28 cellular contexts compared by ENCODE assay signal in the genomic region with DNA sequence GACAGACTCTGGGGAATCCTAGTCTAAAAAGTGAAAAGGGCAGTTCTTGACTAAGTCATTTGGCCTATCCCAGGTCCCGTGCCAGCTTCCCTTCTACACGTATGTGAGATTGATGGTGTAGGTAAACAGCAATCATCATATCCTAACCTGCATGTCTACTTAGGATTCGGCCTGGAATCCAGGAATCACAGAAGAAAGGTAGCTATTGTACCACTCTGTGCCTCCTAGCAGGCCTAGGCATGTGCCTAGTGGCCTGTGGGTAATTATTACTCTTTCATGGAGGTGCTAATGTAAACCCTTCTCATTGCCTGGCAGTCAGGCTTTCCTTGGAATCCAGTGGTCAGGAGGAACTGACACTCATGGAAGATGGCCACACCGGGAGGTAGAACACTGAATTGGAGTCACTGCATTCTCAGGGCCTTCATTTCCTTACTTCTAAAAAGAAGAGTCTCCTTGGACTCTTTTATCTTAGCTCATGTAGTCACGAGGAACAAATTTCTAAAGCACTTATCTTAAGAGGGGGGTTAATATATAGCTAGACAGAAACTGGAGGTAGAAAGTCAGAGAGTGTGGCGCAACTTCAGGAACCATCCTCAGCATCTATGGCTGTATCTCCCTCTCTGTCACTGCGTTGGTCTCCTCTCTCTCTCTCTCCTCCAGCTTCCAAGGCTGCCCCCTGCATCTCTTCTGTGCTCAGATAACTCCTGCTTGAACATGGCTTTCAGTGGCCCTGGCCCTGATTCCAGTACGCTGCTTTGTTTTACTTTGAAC.
DNase-seq lines count a peak whose midpoint lies in the region; ATAC-seq, FAIRE-seq and TF ChIP-seq lines count a peak whose summit lies in the region.
"Had no signal": no experiment of that assay in that cellular context is flagged by ENCODE, and none has a peak within 500 bp of the region (broad histone marks: within the 10 kb centered on the region; RNA-seq: fewer than 3 reads in every experiment).

No MANE protein-coding gene starts in this region.

- H3K4me1 ChIP-seq in neural progenitor cell (no peaks in the 10 kb centered on the region), suprapubic skin (no peaks in the 10 kb centered on the region)
- H3K4me1 ChIP-seq: BLaER1 treated with 17β-estradiol and CSF1 and Interleukin-3, amounts not matched to agents 10 nM and 100 nM; SJSA1 had no signal

- H3K27ac Mint-ChIP-seq in neural progenitor cell: no peak overlapping the region
- H3K27ac Mint-ChIP-seq: CD4-positive, alpha-beta memory T cell; H9; HFFc6 had no signal

- H3F3A ChIP-seq in neural progenitor cell (ENCODE audit: low read depth): no peaks in the 10 kb centered on the region

- H3K9ac ChIP-seq in neural progenitor cell: no peak overlapping the region
- H3K9ac ChIP-seq: BLaER1 treated with 17β-estradiol and CSF1 and Interleukin-3, amounts not matched to agents 10 nM and 100 nM had no signal

- no peaks in the 10 kb centered on the region for H3K36me3 Mint-ChIP-seq in neural progenitor cell
- H3K36me3 Mint-ChIP-seq: CD4-positive, alpha-beta memory T cell had no signal

- H3K4me3 ChIP-seq in neural progenitor cell: no peak overlapping the region
- H3K4me3 ChIP-seq in suprapubic skin: no peak overlapping the region
- H3K4me3 ChIP-seq: BLaER1 treated with 17β-estradiol and CSF1 and Interleukin-3, amounts not matched to agents 10 nM and 100 nM; SJSA1 had no signal

- no peak overlapping the region for H3K4me2 ChIP-seq in neural progenitor cell
- H3K4me2 ChIP-seq: BLaER1 treated with 17β-estradiol and CSF1 and Interleukin-3, amounts not matched to agents 10 nM and 100 nM had no signal

- H3K36me3 ChIP-seq in neural progenitor cell: no peaks in the 10 kb centered on the region
- H3K36me3 ChIP-seq in suprapubic skin: no peaks in the 10 kb centered on the region
- H3K36me3 ChIP-seq: BLaER1 treated with 17β-estradiol and CSF1 and Interleukin-3, amounts not matched to agents 10 nM and 100 nM; SJSA1 had no signal

- FAIRE-seq in urothelium cell line (lab: Jason Lieb, UNC): peak; percentile 53
- FAIRE-seq: D721Med, RCC 7860 had no signal

- no peak for TF ChIP-seq EP300 in suprapubic skin (IDR thresholded peaks at IDR 0.05)

- TF ChIP-seq CTCF in GM10248 (IDR thresholded peaks at IDR 0.05; ENCODE audit: control extremely low read depth, extremely low read depth, low read depth, missing control alignments): no peak
- TF ChIP-seq CTCF in neural progenitor cell (IDR thresholded peaks at IDR 0.05): no peak
- no peak for TF ChIP-seq CTCF in suprapubic skin (IDR thresholded peaks at IDR 0.05)

- no peak overlapping the region for H2AFZ ChIP-seq in neural progenitor cell (replicated peaks)

- H3K9me3 ChIP-seq in neural progenitor cell (ENCODE audit: low read depth): no peaks in the 10 kb centered on the region
- H3K9me3 ChIP-seq in suprapubic skin: no peaks in the 10 kb centered on the region
- H3K9me3 ChIP-seq: BLaER1 treated with 17β-estradiol and CSF1 and Interleukin-3, amounts not matched to agents 10 nM and 100 nM; SJSA1 had no signal

- CTCF ChIA-PET in GM10248 (lab: Yijun Ruan, JAX): interaction anchor here (1.2 to 1.4 kb wide), 3 partner anchors 9 to 15 kb away, joined by 3 to 4 read pairs (median 3); no protein-coding TSS in a partner anchor

- H3K27me3 ChIP-seq in neural progenitor cell: no peaks in the 10 kb centered on the region
- H3K27me3 ChIP-seq in suprapubic skin: no peaks in the 10 kb centered on the region
- H3K27me3 ChIP-seq: BLaER1 treated with 17β-estradiol and CSF1 and Interleukin-3, amounts not matched to agents 10 nM and 100 nM; SJSA1 had no signal

- H3K79me2 ChIP-seq in neural progenitor cell (ENCODE audit: low read depth): no peaks in the 10 kb centered on the region

- TF ChIP-seq POLR2A in suprapubic skin (IDR thresholded peaks at IDR 0.05): no peak

- H3K9me3 Mint-ChIP-seq in neural progenitor cell: no peaks in the 10 kb centered on the region
- H3K9me3 Mint-ChIP-seq: H9, HFFc6 had no signal

- H3K27me3 Mint-ChIP-seq in neural progenitor cell (ENCODE audit: insufficient read depth, low read depth): no peaks in the 10 kb centered on the region

- peak in 2 of 3 experiments; percentile 23 to 37 for DNase-seq in NCI-H1417 (lab: John Stamatoyannopoulos, UW)
- DNase-seq in NCI-H1417 treated with DMSO at 0.1 percent for 48 hours (lab: John Stamatoyannopoulos, UW): no peak
- DNase-seq in OCI-M1 (lab: John Stamatoyannopoulos, UW): peak; percentile 19
- DNase-seq in urothelium cell line (ENCODE audit: low spot score): no peak
- no peak for DNase-seq in GM10248 (ENCODE audit: extremely low spot score)
- DNase-seq in neural progenitor cell (ENCODE audit: low spot score): no peak
- DNase-seq in suprapubic skin (ENCODE audit: low spot score in 2 of 2): no peak
- DNase-seq: ACHN; CD4-positive, alpha-beta memory T cell; DMS53; EL; GF-D8; H9; HFFc6; KG1; NCI-H1436 treated with DMSO at 0.1 percent for 48 hours; NCI-H2029; NCI-H2171; NCI-H345; NCI-H524; NCI-H82; T-helper 1 cell had no signal

- WGBS in suprapubic skin: 84% methylated on average over 8 of the region's 8 CpGs

- H4K20me1 ChIP-seq in neural progenitor cell (ENCODE audit: low read depth): no peaks in the 10 kb centered on the region
- H4K20me1 ChIP-seq: BLaER1 treated with 17β-estradiol and CSF1 and Interleukin-3, amounts not matched to agents 10 nM and 100 nM had no signal

- POLR2A ChIA-PET in GM10248 (lab: Yijun Ruan, JAX): no interaction called here

- no peak overlapping the region for H3K4me3 Mint-ChIP-seq in neural progenitor cell
- H3K4me3 Mint-ChIP-seq: CD4-positive, alpha-beta memory T cell; H9; HFFc6 had no signal

- H3K27ac ChIP-seq in neural progenitor cell: no peak overlapping the region
- H3K27ac ChIP-seq in suprapubic skin: no peak overlapping the region
- H3K27ac ChIP-seq: 22Rv1; BLaER1 treated with 17β-estradiol and CSF1 and Interleukin-3, amounts not matched to agents 10 nM and 100 nM; SJSA1 had no signal

- peak; percentile 74 for ATAC-seq in esophagus mucosa

- H3K4me1 Mint-ChIP-seq in neural progenitor cell: no peaks in the 10 kb centered on the region
- H3K4me1 Mint-ChIP-seq: CD4-positive, alpha-beta memory T cell had no signal

Comparison
In these comparisons a context has a peak if more than half of its experiments do, and no peak if none do; other contexts are left out.
1. DNase-seq: peak in NCI-H1417 (2 of 3) and OCI-M1 (single experiment); none in NCI-H1417 treated with DMSO at 0.1 percent for 48 hours (single experiment), urothelium cell line (single experiment), GM10248 (single experiment), neural progenitor cell (single experiment) and suprapubic skin (0 of 2).